In the genomic region with DNA sequence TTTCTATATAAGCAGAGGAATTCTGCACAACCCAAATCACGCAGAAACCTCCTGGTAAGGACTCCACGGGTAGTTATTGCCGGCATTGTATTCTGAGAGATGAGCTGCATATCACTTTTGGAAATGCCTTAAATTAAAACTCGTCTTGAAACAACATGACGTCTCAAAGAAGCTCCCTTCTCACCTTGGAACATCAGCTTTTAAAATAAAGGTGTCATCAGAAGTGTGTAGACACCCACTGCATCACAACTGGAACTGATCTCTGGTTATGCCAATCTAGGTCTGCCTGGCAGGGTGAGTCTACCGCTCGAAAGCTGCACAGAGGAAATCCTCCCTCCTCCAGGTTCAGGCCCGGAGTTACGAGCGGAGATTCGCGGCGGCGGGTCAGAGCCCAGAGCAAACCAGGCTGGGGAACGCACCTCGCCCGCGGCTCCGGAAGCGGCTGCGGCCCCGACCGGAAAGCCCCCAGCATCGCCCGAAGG, we compare ENCODE assay signal across 8 cellular contexts. TPM values are rescaled to one million over a fixed set of nuclear protein-coding genes. Genes with fewer than 3 reads are reported as not detected.
DNase-seq lines count a peak whose midpoint lies in the region; ATAC-seq and TF ChIP-seq lines count a peak whose summit lies in the region.

No MANE protein-coding gene starts in this region.

- WGBS in ovary, 3 donors: 0 to 1% (median 1%) methylated on average over 25 of the region's 25 CpGs

- H3K4me2 ChIP-seq in fibroblast of lung (ENCODE audit: extremely low read depth, insufficient read depth, low read length): peak overlapping the region; percentile 81

- H3K4me3 ChIP-seq in SJCRH30 (peak overlapping the region; percentile 98), fibroblast of lung (replicated peaks in 1 of 4; ENCODE audit: control extremely low read depth in 1 of 4, insufficient read depth in 1 of 4, low read depth in 3 of 4, low read length in 4 of 4) (peak overlapping the region; percentile 72 to 82 (median 77)), ovary (peak overlapping the region; percentile 87)

- peak overlapping the region; percentile 86 for H2AFZ ChIP-seq in fibroblast of lung (ENCODE audit: low read length)

- H3K9me3 ChIP-seq in SJCRH30 (replicated peaks): no peaks in the 10 kb centered on the region
- no peaks in the 10 kb centered on the region for H3K9me3 ChIP-seq in fibroblast of lung (ENCODE audit: control insufficient read depth, insufficient read depth, low read depth, low read length)
- no peaks in the 10 kb centered on the region for H3K9me3 ChIP-seq in ovary

- H3K4me1 ChIP-seq in SJCRH30: peaks cover 3% of the 10 kb centered on the region; the same call in 1 of the 2 replicates
- H3K4me1 ChIP-seq in fibroblast of lung (ENCODE audit: control insufficient read depth, extremely low read depth, insufficient read depth, low read length): peaks cover 3% of the 10 kb centered on the region
- peaks cover 3% of the 10 kb centered on the region for H3K4me1 ChIP-seq in ovary (ENCODE audit: insufficient read depth)

- TF ChIP-seq EP300 in ovary (IDR thresholded peaks at IDR 0.05): no peak

- H3K27ac Mint-ChIP-seq in Calu3 (ENCODE audit: unreplicated experiment): peak overlapping the region; percentile 87

- H3K27ac ChIP-seq in SJCRH30 (peak overlapping the region; percentile 94), fibroblast of lung (ENCODE audit: insufficient read depth, low read length) (peak overlapping the region; percentile 88), ovary (peak overlapping the region; percentile 86 to 99)

- BruUV-seq in Calu3 (replicated peaks; lab: Mats Ljungman, UMichigan): no TSS peak

- H3K4me1 Mint-ChIP-seq in Calu3 (ENCODE audit: low read depth, unreplicated experiment): peaks cover 45% of the 10 kb centered on the region

- H3K27me3 Mint-ChIP-seq in Calu3 (ENCODE audit: unreplicated experiment): no peaks in the 10 kb centered on the region

- TF ChIP-seq POLR2A in ovary (IDR thresholded peaks at IDR 0.05): peak; percentile 3

- intact Hi-C loops in Calu3 (cut with micrococcal nuclease; ENCODE audit: unreplicated experiment): loop anchor here (5.0 kb wide), 3 partner anchors 45 to 325 kb away; no protein-coding TSS in a partner anchor
- intact Hi-C loops in ovary (cut with DNase I): loop anchor here in 1 of 4 donors (5.0 to 10.0 kb wide), 2 partner anchors 112 to 510 kb away; no protein-coding TSS in a partner anchor

- CTCF ChIA-PET in Calu3 (lab: Charles Lee): interaction anchor here (1.1 to 2.5 kb wide), 7 partner anchors 10 to 207 kb away, joined by 3 to 11 read pairs (median 6); no protein-coding TSS in a partner anchor

- H3K79me2 ChIP-seq in fibroblast of lung (ENCODE audit: control insufficient read depth, insufficient read depth, low read length): peaks cover 13% of the 10 kb centered on the region

- no peak for DNase-seq in Calu3
- no peak for DNase-seq in SJCRH30
- no peak for DNase-seq in fibroblast of lung (ENCODE audit: low read depth in 2 of 2)
- no peak for DNase-seq in ovary
- DNase-seq in SKM-1 treated with dmso at 0.1 percent for 144 hours (lab: John Stamatoyannopoulos, UW; ENCODE audit: unreplicated experiment): no peak
- DNase-seq in ureter (ENCODE audit: low spot score): no peak

- H3K36me3 ChIP-seq in SJCRH30: no peaks in the 10 kb centered on the region; the same call in 1 of the 2 replicates
- no peaks in the 10 kb centered on the region for H3K36me3 ChIP-seq in fibroblast of lung (ENCODE audit: control insufficient read depth, insufficient read depth, low read length)
- no peaks in the 10 kb centered on the region for H3K36me3 ChIP-seq in ovary

- H3K27me3 ChIP-seq in SJCRH30: no peaks in the 10 kb centered on the region
- no peaks in the 10 kb centered on the region for H3K27me3 ChIP-seq in fibroblast of lung (ENCODE audit: control insufficient read depth, insufficient read depth, low read length)
- H3K27me3 ChIP-seq in ovary: no peaks in the 10 kb centered on the region

- no peaks in the 10 kb centered on the region for H4K20me1 ChIP-seq in fibroblast of lung (ENCODE audit: control insufficient read depth, extremely low read depth, insufficient read depth, low read length)

- ATAC-seq in GM21786 (IDR thresholded peaks at IDR 0.05; ENCODE audit: unreplicated experiment) (peak; percentile 13), GM18909 (IDR thresholded peaks at IDR 0.05; ENCODE audit: poor library complexity, unreplicated experiment) (no peak)

- TF ChIP-seq CTCF in Calu3 (IDR thresholded peaks at IDR 0.05; ENCODE audit: unreplicated experiment): no peak
- TF ChIP-seq CTCF in fibroblast of lung (conservative IDR thresholded peaks at IDR 0.05 in 1 of 2, IDR thresholded peaks at IDR 0.05 in 1 of 2; ENCODE audit: low read depth in 1 of 2, low read length in 2 of 2): no peak
- no peak for TF ChIP-seq CTCF in ovary (IDR thresholded peaks at IDR 0.05)

- H3K9ac ChIP-seq in fibroblast of lung (ENCODE audit: insufficient read depth, low read length): peak overlapping the region; percentile 82

- H3K36me3 Mint-ChIP-seq in Calu3 (ENCODE audit: insufficient read depth, unreplicated experiment): peaks cover 78% of the 10 kb centered on the region

- H3K9me3 Mint-ChIP-seq in Calu3 (ENCODE audit: low read depth, unreplicated experiment): no peaks in the 10 kb centered on the region

- H3K4me3 Mint-ChIP-seq in Calu3 (ENCODE audit: low read depth, unreplicated experiment): peak overlapping the region; percentile 91

RNA-seq across cellular contexts. Expression of gene SLC12A2, which starts 1.0 kb away (rescaled TPM):
- total RNA-seq in Calu3 (2022): 393 and 576 TPM in 2 replicates
- total RNA-seq in SJCRH30 (2014; rRNA removed; shearing (Covaris generic)): 29.1 and 31.4 TPM in 2 replicates
- 13.7 and 19.0 TPM in 2 replicates for total RNA-seq in fibroblast of lung
- polyA plus RNA-seq in fibroblast of lung: 11.3 and 18.6 TPM in 2 replicates
- polyA plus RNA-seq in fibroblast of lung (2012): 6.6 and 11.0 TPM in 2 replicates
- polyA minus RNA-seq in fibroblast of lung (ENCODE audit: low replicate concordance): 4.6 and 10.2 TPM in 2 replicates
- total RNA-seq in ovary: 10 to 100 TPM; 15.6 to 31.6 (median 20.8) TPM
- polyA plus RNA-seq in ovary: 10 to 100 TPM in 1 of 2 donors, 1 to 10 TPM in 1; 7.0 to 11.8 TPM
- 42.8 TPM for total RNA-seq in ureter
